ENCODE assay signal across 30 cellular contexts in genomic region chr4:78513411-78513975, GRCh38. TPM values are rescaled to one million over a fixed set of nuclear protein-coding genes. Genes with fewer than 3 reads are reported as not detected.
"Had no signal": no experiment of that assay in that cellular context is flagged by ENCODE, and none has a peak within 500 bp of the region (broad histone marks: within the 10 kb centered on the region; RNA-seq: fewer than 3 reads in every experiment).

No MANE protein-coding gene starts in this region.

- DNase-seq: activated CD4-positive, alpha-beta T cell treated with anti-CD3 and anti-CD28 coated beads for 4 hours; activated CD8-positive, alpha-beta memory T cell treated with anti-CD3 and anti-CD28 coated beads, Interleukin-2, amount 50 U/mL, for 4 hours; activated CD8-positive, alpha-beta T cell treated with anti-CD3 and anti-CD28 coated beads for 36 hours; activated gamma-delta T cell treated with Interleukin-2 at 50 U/mL for 16 hours; activated naive CD4-positive, alpha-beta T cell treated with anti-CD3 and anti-CD28 coated beads, Interleukin-2, amount 10 ng/mL, durations not matched to agents 7 days and 5 days; activated naive CD8-positive, alpha-beta T cell treated with anti-CD3 and anti-CD28 coated beads for 36 hours; activated T-cell treated with anti-CD3 and anti-CD28 coated beads, Interleukin-2, amount 50 U/mL, for 72 hours; anterior cingulate cortex; caudate nucleus; MG63; MV-4-11; NCI-H1092 treated with DMSO at 0.1 percent for 48 hours; NCI-H1417 treated with DMSO at 0.1 percent for 48 hours; NCI-H1694; NCI-H2029; NCI-H2107; NCI-H2171 treated with DMSO at 0.1 percent for 48 hours; NCI-H345; NCI-H510A; NCI-H526 treated with DMSO at 0.1 percent for 48 hours; NK-92 treated with Interleukin-12 subunit alpha and Interleukin-12 subunit beta, amount 100 ng/mL, for 24 hours; OCI-M1; RPMI8226; SK-N-SH; T-helper 1 cell; WERI-Rb-1 had no signal

- H3K4me3 ChIP-seq: MG63 had no signal

- H3K36me3 ChIP-seq: MG63, WERI-Rb-1 had no signal

- ATAC-seq: activated CD8-positive, alpha-beta T cell treated with anti-CD3 and anti-CD28 coated beads for 36 hours; activated T-cell treated with anti-CD3 and anti-CD28 coated beads, Interleukin-2, amount 50 U/mL, for 72 hours; Panc1; Right ventricle myocardium inferior had no signal

- H3K9me3 ChIP-seq: MG63, SK-N-SH had no signal

- H3K27ac ChIP-seq: KMS-11, WERI-Rb-1 had no signal

- H3K27me3 ChIP-seq: MG63 had no signal

RNA-seq across cellular contexts. Expression of gene ANXA3, which starts 38.1 kb away (rescaled TPM):
- total RNA-seq: activated T-helper 2 cell treated with anti-CD3 and anti-CD28 coated beads, Interferon-gamma antibody, Interleukin-2, Interleukin-4, amounts not matched to agents 10 μg/mL and 5 μg/mL and 100 μg/mL, durations not matched to agents 14 hours and 24 hours and 36 hours had no signal
